Comparison of ENCODE assay signal across 8 cellular contexts in genomic region chr5:139403787-139404483, GRCh38. TPM values are rescaled to one million over a fixed set of nuclear protein-coding genes. Genes with fewer than 3 reads are reported as not detected.
DNase-seq lines count a peak whose midpoint lies in the region; ATAC-seq and TF ChIP-seq lines count a peak whose summit lies in the region.

Gene SPATA24, minus strand, starts transcription at chr5:139404089. Its CDS starts 29 bp downstream, at chr5:139404060.

- H4K20me1 ChIP-seq in smooth muscle cell (ENCODE audit: low read depth), result no peaks in the 10 kb centered on the region

- TF ChIP-seq CTCF in WTC11 (IDR thresholded peaks at IDR 0.05), result no peak
- no peak for TF ChIP-seq CTCF in cardiac fibroblast (IDR thresholded peaks at IDR 0.05; ENCODE audit: low read depth, low read length)
- no peak for TF ChIP-seq CTCF in smooth muscle cell (IDR thresholded peaks at IDR 0.05; ENCODE audit: borderline replicate concordance, insufficient read depth, poor library complexity, severe bottlenecking)

- POLR2A ChIA-PET in WTC11 (lab: Charles Lee), result interaction anchor here (0.9 to 1.5 kb wide), 5 partner anchors 9 to 130 kb away, joined by 3 to 4 read pairs (median 4); partner anchors contain the start of genes DNAJC18, PAIP2 and PROB1

- H3K27ac ChIP-seq in smooth muscle cell (ENCODE audit: low read depth), result peak within 1 kb of the TSS; percentile 92

- peak within 1 kb of the TSS; percentile 90 for H3K4me2 ChIP-seq in smooth muscle cell

- H3K9me3 Mint-ChIP-seq in WTC11, result no peaks in the 10 kb centered on the region

- H3K27me3 Mint-ChIP-seq in WTC11 (ENCODE audit: low read depth), result no peaks in the 10 kb centered on the region

- ATAC-seq in HG03175 (IDR thresholded peaks at IDR 0.05; ENCODE audit: unreplicated experiment), result peak; percentile 88
- ATAC-seq in WTC11, result peak; percentile 93

- in situ Hi-C loops in GM18951 (cut with MboI; ENCODE audit: low sequenced_read_pairs, unreplicated experiment), result no loop called here

- H3K27ac Mint-ChIP-seq in WTC11, result peak within 1 kb of the TSS; percentile 100

- peaks cover 16% of the 10 kb centered on the region for H3K4me1 Mint-ChIP-seq in WTC11

- H3K36me3 Mint-ChIP-seq in WTC11, result peaks cover 12% of the 10 kb centered on the region

- DNase-seq in AG08395 (ENCODE audit: low spot score) (peak; percentile 98), NCI-H2227 treated with DMSO at 0.1 percent for 48 hours (lab: John Stamatoyannopoulos, UW) (peak; percentile 96), WTC11 (ENCODE audit: low spot score) (peak; percentile 98), cardiac fibroblast (ENCODE audit: low read depth in 2 of 2) (peak; percentile 97 to 98), iPS-NIHi7 (ENCODE audit: extremely low spot score) (peak; percentile 99), smooth muscle cell (lab: John Stamatoyannopoulos, UW; ENCODE audit: unreplicated experiment) (peak; percentile 100)

- no peaks in the 10 kb centered on the region for H3K27me3 ChIP-seq in smooth muscle cell (ENCODE audit: low read depth)

- H3K4me3 Mint-ChIP-seq in WTC11, result peak within 1 kb of the TSS; percentile 94

- peak within 1 kb of the TSS; percentile 73 for H3K9ac ChIP-seq in smooth muscle cell (ENCODE audit: low read depth)

- H3K4me3 ChIP-seq in cardiac fibroblast (replicated peaks in 1 of 2; ENCODE audit: low read depth in 2 of 2, low read length in 2 of 2) (peak within 1 kb of the TSS; percentile 50 to 68), smooth muscle cell (peak within 1 kb of the TSS; percentile 50)

- CTCF ChIA-PET in WTC11 (lab: Charles Lee), result interaction anchor here (0.6 to 3.4 kb wide), 9 partner anchors 11 to 371 kb away, joined by 3 to 31 read pairs (median 3); partner anchors contain the start of genes CXXC5 and PROB1

- H3K9me3 ChIP-seq in smooth muscle cell (replicated peaks; ENCODE audit: low read depth), result no peaks in the 10 kb centered on the region

- under 1% methylated on average over 41 of the region's 41 CpGs for WGBS in smooth muscle cell (ENCODE audit: low lambda C conversion rate)

- peak within 1 kb of the TSS; percentile 80 for H2AFZ ChIP-seq in smooth muscle cell (ENCODE audit: low read depth)

- peak; percentile 55 for TF ChIP-seq POLR2A in GM18951 (IDR thresholded peaks at IDR 0.05; ENCODE audit: extremely low read depth, insufficient read depth, insufficient read length)

- peaks cover 4% of the 10 kb centered on the region for H3F3A ChIP-seq in smooth muscle cell (ENCODE audit: low read depth)

- no peaks in the 10 kb centered on the region for H3K79me2 ChIP-seq in smooth muscle cell (ENCODE audit: low read depth)

- H3K4me1 ChIP-seq in smooth muscle cell (ENCODE audit: low read depth), result peaks cover 8% of the 10 kb centered on the region

- no peaks in the 10 kb centered on the region for H3K36me3 ChIP-seq in smooth muscle cell (ENCODE audit: low read depth)

TF ChIP-seq in WTC11, 78 proteins besides CTCF, POLR2A, EP300 and RAD21 (continues in another document):
- TF ChIP-seq ATF1 (CRISPR knock-in tag; IDR thresholded peaks at IDR 0.05) (no peak), ZNF416 (CRISPR knock-in tag; IDR thresholded peaks at IDR 0.05) (no peak), MAX (CRISPR knock-in tag; IDR thresholded peaks at IDR 0.05) (peak; percentile 87), FOXP1 (CRISPR knock-in tag; IDR thresholded peaks at IDR 0.05; ENCODE audit: borderline replicate concordance) (no peak), OVOL2 (CRISPR knock-in tag; IDR thresholded peaks at IDR 0.05; ENCODE audit: borderline replicate concordance) (no peak), SP1 (CRISPR knock-in tag; conservative IDR thresholded peaks at IDR 0.05) (peak; percentile 88), CREM (CRISPR knock-in tag; IDR thresholded peaks at IDR 0.05) (peak; percentile 20; the same call in 1 of the 2 replicates), ZNF532 (CRISPR knock-in tag; IDR thresholded peaks at IDR 0.05; ENCODE audit: borderline replicate concordance) (no peak), NR1H2 (CRISPR knock-in tag; IDR thresholded peaks at IDR 0.05) (no peak), ETV6 (CRISPR knock-in tag; IDR thresholded peaks at IDR 0.05) (peak; percentile 81), ZNF671 (CRISPR knock-in tag; IDR thresholded peaks at IDR 0.05) (no peak), NFYB (CRISPR knock-in tag; conservative IDR thresholded peaks at IDR 0.05; ENCODE audit: low read depth) (peak; percentile 76), NR3C1 (CRISPR knock-in tag; conservative IDR thresholded peaks at IDR 0.05; ENCODE audit: low read depth) (no peak), FOXP4 (CRISPR knock-in tag; IDR thresholded peaks at IDR 0.05) (0 out of 2 replicates have a peak, but pooled peaks have one; percentile 31), TEAD4 (CRISPR knock-in tag; IDR thresholded peaks at IDR 0.05) (no peak), NFE2L1 (CRISPR knock-in tag; IDR thresholded peaks at IDR 0.05) (no peak), ZNF425 (CRISPR knock-in tag; conservative IDR thresholded peaks at IDR 0.05) (no peak), FOXJ3 (CRISPR knock-in tag; IDR thresholded peaks at IDR 0.05; ENCODE audit: borderline replicate concordance) (no peak)

RNA-seq across cellular contexts. Expression of gene SPATA24, which starts in this region (rescaled TPM):
- 12.9 to 13.9 TPM (median 13.2 TPM) in 3 replicates for total RNA-seq in WTC11 (2021)
- 2.0 and 4.0 TPM in 2 replicates for total RNA-seq in smooth muscle cell
- 2.2 and 2.6 TPM in 2 replicates for polyA plus RNA-seq in smooth muscle cell

Comparison
In these comparisons a context has a peak if more than half of its experiments do, and no peak if none do; other contexts are left out.
1. Peak in every context shown above with its lines: DNase-seq, ATAC-seq, H3K4me3 ChIP-seq and H3K27ac ChIP-seq.